Comparison of ENCODE assay signal across 9 cellular contexts in genomic region chr21:33268392-33268735, GRCh38. TPM values are rescaled to one million over a fixed set of nuclear protein-coding genes. Genes with fewer than 3 reads are reported as not detected.
DNase-seq lines count a peak whose midpoint lies in the region; ATAC-seq and TF ChIP-seq lines count a peak whose summit lies in the region.
"Had no signal": no experiment of that assay in that cellular context is flagged by ENCODE, and none has a peak within 500 bp of the region (broad histone marks: within the 10 kb centered on the region; RNA-seq: fewer than 3 reads in every experiment).

No MANE protein-coding gene starts in this region.

- ATAC-seq in HG02870 (IDR thresholded peaks at IDR 0.05; ENCODE audit: unreplicated experiment): peak; percentile 4
- ATAC-seq in activated naive CD4-positive, alpha-beta T cell treated with anti-CD3 and anti-CD28 coated beads, Interleukin-2, amount 50 U/mL, for 72 hours: peak in 1 of 2 donors; percentile 38

- no peak for TF ChIP-seq CTCF in spleen (IDR thresholded peaks at IDR 0.05 in 8 of 11, conservative IDR thresholded peaks at IDR 0.05 in 3 of 11)
- no peak for TF ChIP-seq CTCF in tibial artery (IDR thresholded peaks at IDR 0.05)

- H3K4me3 ChIP-seq in spleen (peak overlapping the region in 1 of 8 donors; percentile 95), tibial artery (no peak overlapping the region)

- DNase-seq in activated CD4-positive, alpha-beta T cell treated with anti-CD3 and anti-CD28 coated beads, Interleukin-2, amount 10 ng/mL, durations not matched to agents 24 days and 14 days: no peak
- DNase-seq in activated CD4-positive, alpha-beta T cell treated with anti-CD3 and anti-CD28 coated beads for 48 hours: no peak
- peak in 1 of 2 donors; percentile 58 for DNase-seq in activated naive CD4-positive, alpha-beta T cell treated with anti-CD3 and anti-CD28 coated beads, Interleukin-2, amount 50 U/mL, for 72 hours (ENCODE audit: low spot score in 2 of 2)
- DNase-seq in spleen (no peak), tibial artery (no peak), NCI-H1105 treated with DMSO at 0.1 percent for 48 hours (lab: John Stamatoyannopoulos, UW) (no peak), HuH-7.5 (ENCODE audit: low spot score) (no peak)
- DNase-seq: NCI-H1694 had no signal

- H3K36me3 ChIP-seq in spleen (peaks cover 0 to 73% (median 32%) of the 10 kb centered on the region in 6 donors), tibial artery (peaks cover 11 to 39% (median 27%) of the 10 kb centered on the region in 3 donors)

- H3K36me3 Mint-ChIP-seq in activated CD4-positive, alpha-beta T cell treated with anti-CD3 and anti-CD28 coated beads, Interleukin-2, amount 10 ng/mL, durations not matched to agents 24 days and 14 days (ENCODE audit: low read depth): peaks cover 40% of the 10 kb centered on the region
- H3K36me3 Mint-ChIP-seq in activated naive CD4-positive, alpha-beta T cell treated with anti-CD3 and anti-CD28 coated beads, Interleukin-2, amount 50 U/mL, for 72 hours: peaks cover 42 to 59% of the 10 kb centered on the region in 2 donors

- H3K9me3 Mint-ChIP-seq in activated CD4-positive, alpha-beta T cell treated with anti-CD3 and anti-CD28 coated beads, Interleukin-2, amount 10 ng/mL, durations not matched to agents 24 days and 14 days: no peaks in the 10 kb centered on the region
- H3K9me3 Mint-ChIP-seq in activated naive CD4-positive, alpha-beta T cell treated with anti-CD3 and anti-CD28 coated beads, Interleukin-2, amount 50 U/mL, for 72 hours: no peaks in the 10 kb centered on the region

- peak overlapping the region; percentile 73 for H3K27ac Mint-ChIP-seq in activated CD4-positive, alpha-beta T cell treated with anti-CD3 and anti-CD28 coated beads, Interleukin-2, amount 10 ng/mL, durations not matched to agents 24 days and 14 days
- H3K27ac Mint-ChIP-seq in activated naive CD4-positive, alpha-beta T cell treated with anti-CD3 and anti-CD28 coated beads, Interleukin-2, amount 50 U/mL, for 72 hours: peak overlapping the region; percentile 80 to 98

- H3K4me1 ChIP-seq in spleen (peaks cover 23 to 95% (median 61%) of the 10 kb centered on the region in 6 donors), tibial artery (peaks cover 0 to 20% (median 8%) of the 10 kb centered on the region in 4 donors)

- H3K9me3 ChIP-seq in spleen (no peaks in the 10 kb centered on the region), tibial artery (no peaks in the 10 kb centered on the region)

- H3K27me3 ChIP-seq in spleen (replicated peaks in 1 of 7): no peaks in the 10 kb centered on the region
- H3K27me3 ChIP-seq in tibial artery: no peaks in the 10 kb centered on the region

- intact Hi-C loops in activated CD4-positive, alpha-beta T cell treated with anti-CD3 and anti-CD28 coated beads, Interleukin-2, amount 10 ng/mL, durations not matched to agents 24 days and 14 days (cut with micrococcal nuclease): no loop called here
- intact Hi-C loops in spleen (cut with DNase I; ENCODE audit: low total_unique reads): no loop called here
- intact Hi-C loops in tibial artery (cut with DNase I; ENCODE audit: low total_unique reads): no loop called here

- no peak for TF ChIP-seq POLR2A in spleen (IDR thresholded peaks at IDR 0.05)

- no peaks in the 10 kb centered on the region for H3K27me3 Mint-ChIP-seq in activated CD4-positive, alpha-beta T cell treated with anti-CD3 and anti-CD28 coated beads, Interleukin-2, amount 10 ng/mL, durations not matched to agents 24 days and 14 days

- H3K4me1 Mint-ChIP-seq in activated CD4-positive, alpha-beta T cell treated with anti-CD3 and anti-CD28 coated beads, Interleukin-2, amount 10 ng/mL, durations not matched to agents 24 days and 14 days: peaks cover 38% of the 10 kb centered on the region

- H3K27ac ChIP-seq in spleen (peak overlapping the region; percentile 15 to 97 (median 94)), tibial artery (no peak overlapping the region)

- WGBS in spleen, 5 donors: 70 to 82% (median 75%) methylated on average over 7 of the region's 7 CpGs

- peak overlapping the region; percentile 99 for H3K4me3 Mint-ChIP-seq in activated CD4-positive, alpha-beta T cell treated with anti-CD3 and anti-CD28 coated beads, Interleukin-2, amount 10 ng/mL, durations not matched to agents 24 days and 14 days

RNA-seq across cellular contexts. Expression of gene IL10RB, which starts 2.2 kb away (rescaled TPM):
- 21.1 and 24.0 TPM in 2 replicates for total RNA-seq in activated CD4-positive, alpha-beta T cell treated with anti-CD3 and anti-CD28 coated beads, Interleukin-2, amount 10 ng/mL, durations not matched to agents 24 days and 14 days
- 10 to 100 TPM; 21.4 to 33.5 TPM for total RNA-seq in activated naive CD4-positive, alpha-beta T cell treated with anti-CD3 and anti-CD28 coated beads, Interleukin-2, amount 50 U/mL, for 72 hours
- total RNA-seq in spleen: 10 to 100 TPM; 44.1 to 89.7 (median 60.7) TPM
- polyA plus RNA-seq in spleen: 10 to 100 TPM; 25.4 to 29.6 (median 29.3) TPM

RNA-seq across cellular contexts. Expression of gene IFNAR2, which starts 38.6 kb away (rescaled TPM):
- total RNA-seq in activated CD4-positive, alpha-beta T cell treated with anti-CD3 and anti-CD28 coated beads, Interleukin-2, amount 10 ng/mL, durations not matched to agents 24 days and 14 days: 35.2 and 36.7 TPM in 2 replicates
- total RNA-seq in activated naive CD4-positive, alpha-beta T cell treated with anti-CD3 and anti-CD28 coated beads, Interleukin-2, amount 50 U/mL, for 72 hours: 10 to 100 TPM; 42.2 to 44.4 TPM
- total RNA-seq in spleen: 100 to 1,000 TPM in 2 of 7 donors, 10 to 100 TPM in 5; 54.7 to 124 (median 86.8) TPM
- polyA plus RNA-seq in spleen: 10 to 100 TPM; 20.4 to 22.3 (median 22.0) TPM

RNA-seq across cellular contexts. Expression of gene IFNAR1, which starts 56.4 kb away (rescaled TPM):
- 19.0 and 24.0 TPM in 2 replicates for total RNA-seq in activated CD4-positive, alpha-beta T cell treated with anti-CD3 and anti-CD28 coated beads, Interleukin-2, amount 10 ng/mL, durations not matched to agents 24 days and 14 days
- 10 to 100 TPM; 21.9 to 26.4 TPM for total RNA-seq in activated naive CD4-positive, alpha-beta T cell treated with anti-CD3 and anti-CD28 coated beads, Interleukin-2, amount 50 U/mL, for 72 hours
- 10 to 100 TPM; 53.2 to 86.1 (median 75.6) TPM for total RNA-seq in spleen
- polyA plus RNA-seq in spleen: 10 to 100 TPM in 2 of 3 donors, 1 to 10 TPM in 1; 9.2 to 12.8 (median 10.1) TPM

Comparison
In these comparisons a context has a peak if more than half of its experiments do, and no peak if none do; other contexts are left out.
1. H3K27ac ChIP-seq: peak in spleen (8 of 8); none in tibial artery (0 of 2).